ENCODE assay signal across 8 cellular contexts in genomic region chr3:15797600-15798303, GRCh38. TPM values are rescaled to one million over a fixed set of nuclear protein-coding genes. Genes with fewer than 3 reads are reported as not detected.
DNase-seq lines count a peak whose midpoint lies in the region; ATAC-seq and TF ChIP-seq lines count a peak whose summit lies in the region.

TSS of gene ANKRD28 (minus strand) at chr3:15797979. CDS start at chr3:15796521, 1,458 bp downstream.

- peak in 4 of 5 donors; percentile 45 to 61 (median 52) for DNase-seq in CD4-positive, alpha-beta memory T cell
- DNase-seq in NCI-H460 (ENCODE audit: extremely low read depth, low read depth) = peak; percentile 72
- peak; percentile 46 to 95 for DNase-seq in cardiac muscle cell (ENCODE audit: low read depth in 1 of 2, low spot score in 1 of 2)
- DNase-seq in osteocyte (ENCODE audit: extremely low spot score, unreplicated experiment) = no peak
- no peak for DNase-seq in NCI-H187 treated with DMSO at 0.1 percent for 48 hours (lab: John Stamatoyannopoulos, UW)

- no peaks in the 10 kb centered on the region for H3K36me3 ChIP-seq in CD4-positive, alpha-beta memory T cell (ENCODE audit: insufficient read depth, low read length)
- H3K36me3 ChIP-seq in cardiac muscle cell = peaks cover 3% of the 10 kb centered on the region

- peak within 1 kb of the TSS; percentile 35 to 38 for H3K4me3 ChIP-seq in CD4-positive, alpha-beta memory T cell (ENCODE audit: low read length in 2 of 2)
- peak within 1 kb of the TSS; percentile 3 for H3K4me3 ChIP-seq in cardiac muscle cell

- POLR2A ChIA-PET in CD4-positive, alpha-beta memory T cell (lab: Charles Lee; ENCODE audit: partially characterized antibody) = interaction anchor here (0.6 to 3.0 kb wide), 13 partner anchors 9 to 167 kb away, joined by 3 to 12 read pairs (median 3); no protein-coding TSS in a partner anchor

- peak within 1 kb of the TSS; percentile 72 for H3K27ac ChIP-seq in CD4-positive, alpha-beta memory T cell (ENCODE audit: low read depth, low read length)
- H3K27ac ChIP-seq in adipose tissue (ENCODE audit: low read depth, low read length) (peak within 1 kb of the TSS; percentile 51), cardiac muscle cell (peak within 1 kb of the TSS; percentile 44)

- intact Hi-C loops in CD4-positive, alpha-beta memory T cell (cut with micrococcal nuclease) = no loop called here

- TF ChIP-seq CTCF in cardiac muscle cell (IDR thresholded peaks at IDR 0.05; ENCODE audit: low read depth, low read length) (peak; percentile 45), osteocyte (IDR thresholded peaks at IDR 0.05) (peak; percentile 54)

- H3K27me3 Mint-ChIP-seq in CD4-positive, alpha-beta memory T cell = no peaks in the 10 kb centered on the region
- H3K27me3 Mint-ChIP-seq in osteocyte (ENCODE audit: unreplicated experiment) = no peaks in the 10 kb centered on the region

- H3K4me1 Mint-ChIP-seq in CD4-positive, alpha-beta memory T cell = peaks cover 49 to 92% (median 67%) of the 10 kb centered on the region in 4 donors
- peaks cover 29% of the 10 kb centered on the region for H3K4me1 Mint-ChIP-seq in osteocyte (ENCODE audit: unreplicated experiment)

- no peaks in the 10 kb centered on the region for H3K9me3 Mint-ChIP-seq in CD4-positive, alpha-beta memory T cell
- no peaks in the 10 kb centered on the region for H3K9me3 Mint-ChIP-seq in osteocyte (ENCODE audit: unreplicated experiment)

- H3K27ac Mint-ChIP-seq in CD4-positive, alpha-beta memory T cell = peak within 1 kb of the TSS; percentile 88 to 98 (median 95)
- peak within 1 kb of the TSS; percentile 99 for H3K27ac Mint-ChIP-seq in osteocyte (ENCODE audit: unreplicated experiment)

- peaks cover 86% of the 10 kb centered on the region for H3K4me1 ChIP-seq in CD4-positive, alpha-beta memory T cell (ENCODE audit: insufficient read depth, low read length)
- H3K4me1 ChIP-seq in cardiac muscle cell (ENCODE audit: low read depth) = peaks cover 16% of the 10 kb centered on the region

- WGBS in adipose tissue, 3 donors = 0 to 3% (median 1%) methylated on average over 6 of the region's 6 CpGs

- peak within 1 kb of the TSS; percentile 81 to 93 (median 91) for H3K4me3 Mint-ChIP-seq in CD4-positive, alpha-beta memory T cell
- peak within 1 kb of the TSS; percentile 93 for H3K4me3 Mint-ChIP-seq in osteocyte (ENCODE audit: unreplicated experiment)

- no peaks in the 10 kb centered on the region for H3K27me3 ChIP-seq in CD4-positive, alpha-beta memory T cell (ENCODE audit: insufficient read depth, low read length)
- H3K27me3 ChIP-seq in cardiac muscle cell = no peaks in the 10 kb centered on the region

- CTCF ChIA-PET in CD4-positive, alpha-beta memory T cell (lab: Charles Lee; ENCODE audit: partially characterized antibody) = interaction anchor here (0.7 to 7.0 kb wide), 6 partner anchors 10 to 172 kb away, joined by 3 to 90 read pairs (median 6); no protein-coding TSS in a partner anchor

- peak; percentile 38 for ATAC-seq in GM21447 (IDR thresholded peaks at IDR 0.05; ENCODE audit: unreplicated experiment)
- ATAC-seq in GM19328 (IDR thresholded peaks at IDR 0.05; ENCODE audit: unreplicated experiment) = no peak

- peaks cover 4 to 12% of the 10 kb centered on the region in 2 donors for H3K36me3 Mint-ChIP-seq in CD4-positive, alpha-beta memory T cell
- H3K36me3 Mint-ChIP-seq in osteocyte (ENCODE audit: unreplicated experiment) = peaks cover 14% of the 10 kb centered on the region

- H3K9me3 ChIP-seq in CD4-positive, alpha-beta memory T cell (ENCODE audit: control insufficient read depth in 1 of 2, low read length in 2 of 2) = no peaks in the 10 kb centered on the region
- no peaks in the 10 kb centered on the region for H3K9me3 ChIP-seq in cardiac muscle cell (ENCODE audit: low read depth)

RNA-seq across cellular contexts. Expression of gene ANKRD28, which starts in this region (rescaled TPM):
- total RNA-seq in CD4-positive, alpha-beta memory T cell = 10 to 100 TPM; 35.9 to 42.0 TPM
- 10 to 100 TPM in 1 of 2 donors, 1 to 10 TPM in 1; 8.5 to 18.5 TPM for polyA plus RNA-seq in CD4-positive, alpha-beta memory T cell
- 57.4 and 58.2 TPM in 2 replicates for total RNA-seq in NCI-H460 (2014; rRNA removed; shearing (Covaris generic))
- polyA plus RNA-seq in NCI-H460 (2014; cell fraction: nucleus; rRNA removed) = 42.6 and 63.9 TPM in 2 replicates
- polyA plus RNA-seq in adipose tissue = 10 to 100 TPM in 2 of 3 donors, 1 to 10 TPM in 1; 8.9 to 15.6 (median 10.9) TPM
- total RNA-seq in cardiac muscle cell = 16.2 and 20.8 TPM in 2 replicates
- 9.7 and 13.8 TPM in 2 replicates for polyA plus RNA-seq in cardiac muscle cell
- total RNA-seq in osteocyte = 151 and 160 TPM in 2 replicates

Comparison
In these comparisons a context has a peak if more than half of its experiments do, and no peak if none do; other contexts are left out.
1. DNase-seq: peak in CD4-positive, alpha-beta memory T cell (4 of 5), NCI-H460 (single experiment) and cardiac muscle cell (2 of 2); none in osteocyte (single experiment) and NCI-H187 treated with DMSO at 0.1 percent for 48 hours (single experiment).
2. Peak in every context shown above with its lines, with median percentiles within 50 percentile points of each other: H3K27ac ChIP-seq.